Comparison of ENCODE assay signal across 8 cellular contexts in genomic region chr1:58815680-58816071, GRCh38. TPM values are rescaled to one million over a fixed set of nuclear protein-coding genes. Genes with fewer than 3 reads are reported as not detected.
DNase-seq lines count a peak whose midpoint lies in the region; ATAC-seq, FAIRE-seq and TF ChIP-seq lines count a peak whose summit lies in the region.

No MANE protein-coding gene starts in this region.

- H3K36me3 Mint-ChIP-seq in endodermal cell (ENCODE audit: low read depth) = no peaks in the 10 kb centered on the region
- no peaks in the 10 kb centered on the region for H3K36me3 Mint-ChIP-seq in naive B cell

- FAIRE-seq in GM12892 (lab: Jason Lieb, UNC) = peak; percentile 67

- H3K27me3 Mint-ChIP-seq in endodermal cell (ENCODE audit: insufficient read depth) (peaks cover 32% of the 10 kb centered on the region), naive B cell (no peaks in the 10 kb centered on the region)

- 8 to 11% methylated on average over 11 to 13 of the region's 13 CpGs for WGBS in endodermal cell (ENCODE audit: insufficient coverage in 1 of 2, insufficient read length in 1 of 2), 2 experiments

- no peaks in the 10 kb centered on the region for H3K36me3 ChIP-seq in endodermal cell (ENCODE audit: control insufficient read depth, insufficient read depth, low read length)

- H3K4me1 Mint-ChIP-seq in endodermal cell = peaks cover 9% of the 10 kb centered on the region
- H3K4me1 Mint-ChIP-seq in naive B cell = peaks cover 32 to 63% (median 57%) of the 10 kb centered on the region in 3 donors

- H3K4me3 Mint-ChIP-seq in endodermal cell (peak overlapping the region; percentile 74), naive B cell (peak overlapping the region; percentile 89 to 99 (median 95))

- H3K27ac ChIP-seq in endodermal cell (ENCODE audit: low read depth, low read length) = no peak overlapping the region

- no peak for TF ChIP-seq CTCF in endodermal cell (conservative IDR thresholded peaks at IDR 0.05)

- no peaks in the 10 kb centered on the region for H3K9me3 ChIP-seq in endodermal cell (ENCODE audit: control insufficient read depth, low read length)

- H3K9ac ChIP-seq in endodermal cell (ENCODE audit: extremely low read depth, low read length, poor library complexity, severe bottlenecking) = peak overlapping the region; percentile 21

- DNase-seq in GM12892 (ENCODE audit: insufficient read length) (no peak), RPMI7951 (ENCODE audit: low read depth) (peak; percentile 67), endodermal cell (peak; percentile 66), naive B cell (no peak), UCSD-AML1 (lab: John Stamatoyannopoulos, UW; ENCODE audit: unreplicated experiment) (no peak), NCI-H2196 (lab: John Stamatoyannopoulos, UW; ENCODE audit: unreplicated experiment) (no peak)
- DNase-seq in stimulated activated CD4-positive, alpha-beta T cell treated with anti-CD3 and anti-CD28 coated beads, Interleukin-4, amount 100 ng/mL, for 1 hour = no peak

- peak overlapping the region; percentile 77 for H3K4me3 ChIP-seq in endodermal cell (ENCODE audit: low read length)

- H3K4me1 ChIP-seq in endodermal cell (ENCODE audit: control insufficient read depth, insufficient read depth, low read length) = no peaks in the 10 kb centered on the region

- H3K27me3 ChIP-seq in endodermal cell (ENCODE audit: control insufficient read depth, insufficient read depth, low read length, poor library complexity, severe bottlenecking) = no peaks in the 10 kb centered on the region

- H3K9me3 Mint-ChIP-seq in endodermal cell = no peaks in the 10 kb centered on the region
- no peaks in the 10 kb centered on the region for H3K9me3 Mint-ChIP-seq in naive B cell

- peak overlapping the region; percentile 60 for H3K27ac Mint-ChIP-seq in endodermal cell
- H3K27ac Mint-ChIP-seq in naive B cell = peak overlapping the region; percentile 92 to 99 (median 95)

- TF ChIP-seq POLR2A in GM12892 (IDR thresholded peaks at IDR 0.05; ENCODE audit: low read depth, low read length) = no peak

- ATAC-seq in HG02678 (IDR thresholded peaks at IDR 0.05; ENCODE audit: unreplicated experiment) = peak; percentile 9
- no peak for ATAC-seq in naive B cell (ENCODE audit: low read depth in 2 of 2)

RNA-seq across cellular contexts. Expression of gene JUN, which starts 31.8 kb away (rescaled TPM):
- 5.2 TPM for polyA plus RNA-seq in GM12892 (2012; ENCODE audit: missing spikeins)
- total RNA-seq in RPMI7951 (2014; rRNA removed; shearing (Covaris generic)) = 36.6 and 49.7 TPM in 2 replicates
- total RNA-seq in endodermal cell = 10 to 100 TPM; 15.1 to 16.3 TPM
- polyA plus RNA-seq in endodermal cell (2013, experiment 1 of 2) = 29.1 TPM
- polyA plus RNA-seq in endodermal cell (2013, experiment 2 of 2) = 30.4 TPM
- polyA plus RNA-seq in naive B cell (ENCODE audit: low read depth in 6 of 6) = 100 to 1,000 TPM in 5 of 6 donors, 10 to 100 TPM in 1; 65.0 to 352 (median 221) TPM

Comparison
In these comparisons a context has a peak if more than half of its experiments do, and no peak if none do; other contexts are left out.
1. DNase-seq: peak in RPMI7951 (single experiment) and endodermal cell (single experiment); none in GM12892 (single experiment), naive B cell (single experiment), stimulated activated CD4-positive, alpha-beta T cell treated with anti-CD3 and anti-CD28 coated beads, Interleukin-4, amount 100 ng/mL, for 1 hour (single experiment), UCSD-AML1 (single experiment) and NCI-H2196 (single experiment).